1 cellular context compared by ENCODE assay signal in the genomic region with DNA sequence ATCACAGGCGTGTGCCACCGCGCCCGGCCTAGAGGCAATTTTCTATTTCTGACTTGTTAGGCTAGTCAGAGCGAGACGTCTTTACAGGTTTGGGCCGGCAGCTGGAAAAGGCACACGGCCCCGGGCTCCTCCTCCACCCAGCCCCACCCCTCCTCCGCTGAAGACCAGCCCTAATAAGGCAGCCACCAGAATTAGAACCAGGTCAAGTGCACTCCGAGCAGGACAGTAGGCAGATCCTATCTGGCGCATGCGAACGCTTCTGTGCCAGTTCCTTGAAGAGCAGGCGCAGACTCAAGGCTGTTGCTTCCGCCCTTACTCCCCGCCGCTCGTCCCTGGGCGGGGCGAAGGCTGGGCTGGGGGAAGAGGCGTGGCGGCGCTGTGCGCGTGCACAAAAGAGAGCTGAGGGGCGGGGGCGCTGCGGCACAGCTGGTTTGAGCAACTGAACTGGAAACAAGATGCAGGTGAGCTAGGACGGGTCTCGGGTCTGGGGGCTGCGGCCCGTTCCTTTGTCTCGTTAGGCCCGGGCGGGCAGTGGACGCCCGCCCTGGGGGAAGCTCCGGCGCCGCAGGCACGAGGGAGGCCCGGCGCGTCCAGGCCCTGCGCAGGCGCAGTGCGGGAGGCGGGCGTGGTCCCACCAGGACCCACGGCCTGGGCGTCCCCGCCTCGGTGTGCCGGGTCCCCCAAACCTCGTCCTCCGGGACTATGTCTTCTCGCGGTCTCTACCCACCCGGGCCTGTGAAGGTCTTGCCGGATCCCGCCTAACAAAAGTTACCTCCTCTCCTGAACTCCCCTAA.
TF ChIP-seq lines count a peak whose summit lies in the region.

PDCL3 (plus strand) TSS at position 381 of the 794 bp plus-strand sequence; CDS start at position 456, 75 bp downstream.

TF ChIP-seq in HepG2, 621 proteins besides CTCF, POLR2A, EP300 and RAD21 (continued from another document and continues in another):
- TF ChIP-seq ZNF609 (CRISPR knock-in tag; IDR thresholded peaks at IDR 0.05; ENCODE audit: borderline replicate concordance) = peak; percentile 47
- peak; percentile 62 for TF ChIP-seq TMF1 (CRISPR knock-in tag; IDR thresholded peaks at IDR 0.05; ENCODE audit: low read depth)
- no peak for TF ChIP-seq GTF2F1 (IDR thresholded peaks at IDR 0.05; ENCODE audit: low read length)
- peak; percentile 89; the same call in 1 of the 2 replicates for TF ChIP-seq TBX2 (CRISPR knock-in tag; IDR thresholded peaks at IDR 0.05; ENCODE audit: borderline replicate concordance)
- TF ChIP-seq ZNF563 (CRISPR knock-in tag; IDR thresholded peaks at IDR 0.05) = peak; percentile 91
- no peak for TF ChIP-seq TOE1 (CRISPR knock-in tag; IDR thresholded peaks at IDR 0.05)
- peak; percentile 83; the same call in 1 of the 2 replicates for TF ChIP-seq ZNF556 (CRISPR knock-in tag; IDR thresholded peaks at IDR 0.05; ENCODE audit: borderline replicate concordance)
- TF ChIP-seq TEF (CRISPR knock-in tag; IDR thresholded peaks at IDR 0.05) = 0 out of 2 replicates have a peak, but pooled peaks have one; percentile 20
- TF ChIP-seq ZBTB2 (CRISPR knock-in tag; IDR thresholded peaks at IDR 0.05; ENCODE audit: low read depth) = 0 out of 2 replicates have a peak, but pooled peaks have one; percentile 73
- TF ChIP-seq CCAR2 (optimal IDR thresholded peaks at IDR 0.05; ENCODE audit: low read depth, low read length) = peak; percentile 63
- TF ChIP-seq, protein P1, sequence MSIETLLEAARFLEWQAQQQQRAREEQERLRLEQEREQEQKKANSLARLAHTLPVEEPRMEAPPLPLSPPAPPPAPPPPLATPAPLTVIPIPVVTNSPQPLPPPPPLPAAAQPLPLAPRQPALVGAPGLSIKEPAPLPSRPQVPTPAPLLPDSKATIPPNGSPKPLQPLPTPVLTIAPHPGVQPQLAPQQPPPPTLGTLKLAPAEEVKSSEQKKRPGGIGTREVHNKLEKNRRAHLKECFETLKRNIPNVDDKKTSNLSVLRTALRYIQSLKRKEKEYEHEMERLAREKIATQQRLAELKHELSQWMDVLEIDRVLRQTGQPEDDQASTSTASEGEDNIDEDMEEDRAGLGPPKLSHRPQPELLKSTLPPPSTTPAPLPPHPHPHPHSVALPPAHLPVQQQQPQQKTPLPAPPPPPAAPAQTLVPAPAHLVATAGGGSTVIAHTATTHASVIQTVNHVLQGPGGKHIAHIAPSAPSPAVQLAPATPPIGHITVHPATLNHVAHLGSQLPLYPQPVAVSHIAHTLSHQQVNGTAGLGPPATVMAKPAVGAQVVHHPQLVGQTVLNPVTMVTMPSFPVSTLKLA (IDR thresholded peaks at IDR 0.05) = peak; percentile 57; the same call in 1 of the 2 replicates
- TF ChIP-seq ERF (CRISPR knock-in tag; IDR thresholded peaks at IDR 0.05) = peak; percentile 49; the same call in 1 of the 2 replicates
- peak; percentile 83 for TF ChIP-seq THAP11 (CRISPR knock-in tag; IDR thresholded peaks at IDR 0.05)
- peak; percentile 70; the same call in 1 of the 2 replicates for TF ChIP-seq ZNF383 (CRISPR knock-in tag; IDR thresholded peaks at IDR 0.05; ENCODE audit: borderline replicate concordance)
- no peak for TF ChIP-seq CEBPB (IDR thresholded peaks at IDR 0.05; ENCODE audit: borderline replicate concordance, low read depth, low read length)
- peak; percentile 66 for TF ChIP-seq SP2 (CRISPR knock-in tag; IDR thresholded peaks at IDR 0.05)
- TF ChIP-seq ZNF235 (CRISPR knock-in tag; IDR thresholded peaks at IDR 0.05; ENCODE audit: borderline replicate concordance) = 0 out of 2 replicates have a peak, but pooled peaks have one; percentile 6
- TF ChIP-seq ARNT (IDR thresholded peaks at IDR 0.05) = no peak
- TF ChIP-seq ZFP36 (IDR thresholded peaks at IDR 0.05; ENCODE audit: borderline replicate concordance, low read depth, low read length, partially characterized antibody) = peak; percentile 6
- TF ChIP-seq ZFP82 (CRISPR knock-in tag; IDR thresholded peaks at IDR 0.05; ENCODE audit: borderline replicate concordance) = peak; percentile 96; the same call in 1 of the 2 replicates
- peak; percentile 23; the same call in 1 of the 2 replicates for TF ChIP-seq HNF4A (CRISPR knock-in tag; IDR thresholded peaks at IDR 0.05)
- peak; percentile 84 for TF ChIP-seq ZBTB20 (CRISPR knock-in tag; IDR thresholded peaks at IDR 0.05; ENCODE audit: borderline replicate concordance, low read depth)
- TF ChIP-seq, protein P2, sequence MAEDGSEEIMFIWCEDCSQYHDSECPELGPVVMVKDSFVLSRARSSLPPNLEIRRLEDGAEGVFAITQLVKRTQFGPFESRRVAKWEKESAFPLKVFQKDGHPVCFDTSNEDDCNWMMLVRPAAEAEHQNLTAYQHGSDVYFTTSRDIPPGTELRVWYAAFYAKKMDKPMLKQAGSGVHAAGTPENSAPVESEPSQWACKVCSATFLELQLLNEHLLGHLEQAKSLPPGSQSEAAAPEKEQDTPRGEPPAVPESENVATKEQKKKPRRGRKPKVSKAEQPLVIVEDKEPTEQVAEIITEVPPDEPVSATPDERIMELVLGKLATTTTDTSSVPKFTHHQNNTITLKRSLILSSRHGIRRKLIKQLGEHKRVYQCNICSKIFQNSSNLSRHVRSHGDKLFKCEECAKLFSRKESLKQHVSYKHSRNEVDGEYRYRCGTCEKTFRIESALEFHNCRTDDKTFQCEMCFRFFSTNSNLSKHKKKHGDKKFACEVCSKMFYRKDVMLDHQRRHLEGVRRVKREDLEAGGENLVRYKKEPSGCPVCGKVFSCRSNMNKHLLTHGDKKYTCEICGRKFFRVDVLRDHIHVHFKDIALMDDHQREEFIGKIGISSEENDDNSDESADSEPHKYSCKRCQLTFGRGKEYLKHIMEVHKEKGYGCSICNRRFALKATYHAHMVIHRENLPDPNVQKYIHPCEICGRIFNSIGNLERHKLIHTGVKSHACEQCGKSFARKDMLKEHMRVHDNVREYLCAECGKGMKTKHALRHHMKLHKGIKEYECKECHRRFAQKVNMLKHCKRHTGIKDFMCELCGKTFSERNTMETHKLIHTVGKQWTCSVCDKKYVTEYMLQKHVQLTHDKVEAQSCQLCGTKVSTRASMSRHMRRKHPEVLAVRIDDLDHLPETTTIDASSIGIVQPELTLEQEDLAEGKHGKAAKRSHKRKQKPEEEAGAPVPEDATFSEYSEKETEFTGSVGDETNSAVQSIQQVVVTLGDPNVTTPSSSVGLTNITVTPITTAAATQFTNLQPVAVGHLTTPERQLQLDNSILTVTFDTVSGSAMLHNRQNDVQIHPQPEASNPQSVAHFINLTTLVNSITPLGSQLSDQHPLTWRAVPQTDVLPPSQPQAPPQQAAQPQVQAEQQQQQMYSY (CRISPR knock-in tag; IDR thresholded peaks at IDR 0.05) = no peak; the same call in 1 of the 2 replicates
- TF ChIP-seq ZNF670 (CRISPR knock-in tag; IDR thresholded peaks at IDR 0.05; ENCODE audit: borderline replicate concordance) = peak; percentile 98
- no peak; the same call in 1 of the 2 replicates for TF ChIP-seq SPEN (CRISPR knock-in tag; IDR thresholded peaks at IDR 0.05; ENCODE audit: low read depth)
- peak; percentile 75 for TF ChIP-seq ZNF891 (CRISPR knock-in tag; IDR thresholded peaks at IDR 0.05)
- peak; percentile 87 for TF ChIP-seq ZMYM4 (CRISPR knock-in tag; IDR thresholded peaks at IDR 0.05)
- TF ChIP-seq ZNF318 (CRISPR knock-in tag; IDR thresholded peaks at IDR 0.05) = 0 out of 2 replicates have a peak, but pooled peaks have one; percentile 35
- TF ChIP-seq HMG20A (CRISPR knock-in tag; IDR thresholded peaks at IDR 0.05; ENCODE audit: borderline replicate concordance) = no peak
- TF ChIP-seq GPN1 (CRISPR knock-in tag; IDR thresholded peaks at IDR 0.05; ENCODE audit: borderline replicate concordance) = no peak
